Comparison of ENCODE assay signal across 1 cellular context in genomic region chr2:11743531-11743815, GRCh38.
TF ChIP-seq lines count a peak whose summit lies in the region.

No MANE protein-coding gene starts in this region.

TF ChIP-seq in HepG2, 621 proteins besides CTCF, POLR2A, EP300 and RAD21 (continued from another document):
- TF ChIP-seq MIER2 (CRISPR knock-in tag; IDR thresholded peaks at IDR 0.05) (no peak), ZNF329 (CRISPR knock-in tag; IDR thresholded peaks at IDR 0.05; ENCODE audit: low read depth) (no peak), ZNF337 (CRISPR knock-in tag; IDR thresholded peaks at IDR 0.05; ENCODE audit: borderline replicate concordance, low read depth) (no peak), ZNF430 (CRISPR knock-in tag; IDR thresholded peaks at IDR 0.05) (0 out of 2 replicates have a peak, but pooled peaks have one; percentile 51), ZNF777 (CRISPR knock-in tag; IDR thresholded peaks at IDR 0.05) (0 out of 2 replicates have a peak, but pooled peaks have one; percentile 3), FIP1L1 (IDR thresholded peaks at IDR 0.05; ENCODE audit: borderline replicate concordance, insufficient read depth, low read depth, low read length) (no peak), EED (CRISPR knock-in tag; IDR thresholded peaks at IDR 0.05) (0 out of 2 replicates have a peak, but pooled peaks have one; percentile 37), ERF (CRISPR knock-in tag; IDR thresholded peaks at IDR 0.05) (no peak), ZNF629 (CRISPR knock-in tag; conservative IDR thresholded peaks at IDR 0.05) (no peak), ZBTB8A (CRISPR knock-in tag; IDR thresholded peaks at IDR 0.05; ENCODE audit: borderline replicate concordance, low read depth) (no peak), HOXA3 (CRISPR knock-in tag; IDR thresholded peaks at IDR 0.05) (0 out of 2 replicates have a peak, but pooled peaks have one; percentile 9), DMTF1 (CRISPR knock-in tag; IDR thresholded peaks at IDR 0.05) (peak; percentile 22; the same call in 1 of the 2 replicates), TBX2 (CRISPR knock-in tag; IDR thresholded peaks at IDR 0.05; ENCODE audit: borderline replicate concordance) (no peak), ZNF577 (CRISPR knock-in tag; IDR thresholded peaks at IDR 0.05; ENCODE audit: borderline replicate concordance, low read depth) (0 out of 2 replicates have a peak, but pooled peaks have one; percentile 0), ZNF234 (CRISPR knock-in tag; conservative IDR thresholded peaks at IDR 0.05) (no peak), ZFY (CRISPR knock-in tag; IDR thresholded peaks at IDR 0.05) (no peak), ZFP90 (CRISPR knock-in tag; IDR thresholded peaks at IDR 0.05; ENCODE audit: borderline replicate concordance) (no peak), ZNF670 (CRISPR knock-in tag; IDR thresholded peaks at IDR 0.05; ENCODE audit: borderline replicate concordance) (no peak), ZSCAN29 (CRISPR knock-in tag; conservative IDR thresholded peaks at IDR 0.05) (0 out of 2 replicates have a peak, but pooled peaks have one; percentile 2), ZMYM2 (CRISPR knock-in tag; IDR thresholded peaks at IDR 0.05) (no peak)
- TF ChIP-seq, protein P1, sequence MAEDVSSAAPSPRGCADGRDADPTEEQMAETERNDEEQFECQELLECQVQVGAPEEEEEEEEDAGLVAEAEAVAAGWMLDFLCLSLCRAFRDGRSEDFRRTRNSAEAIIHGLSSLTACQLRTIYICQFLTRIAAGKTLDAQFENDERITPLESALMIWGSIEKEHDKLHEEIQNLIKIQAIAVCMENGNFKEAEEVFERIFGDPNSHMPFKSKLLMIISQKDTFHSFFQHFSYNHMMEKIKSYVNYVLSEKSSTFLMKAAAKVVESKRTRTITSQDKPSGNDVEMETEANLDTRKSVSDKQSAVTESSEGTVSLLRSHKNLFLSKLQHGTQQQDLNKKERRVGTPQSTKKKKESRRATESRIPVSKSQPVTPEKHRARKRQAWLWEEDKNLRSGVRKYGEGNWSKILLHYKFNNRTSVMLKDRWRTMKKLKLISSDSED (CRISPR knock-in tag; IDR thresholded peaks at IDR 0.05) = no peak
- TF ChIP-seq, protein P2, sequence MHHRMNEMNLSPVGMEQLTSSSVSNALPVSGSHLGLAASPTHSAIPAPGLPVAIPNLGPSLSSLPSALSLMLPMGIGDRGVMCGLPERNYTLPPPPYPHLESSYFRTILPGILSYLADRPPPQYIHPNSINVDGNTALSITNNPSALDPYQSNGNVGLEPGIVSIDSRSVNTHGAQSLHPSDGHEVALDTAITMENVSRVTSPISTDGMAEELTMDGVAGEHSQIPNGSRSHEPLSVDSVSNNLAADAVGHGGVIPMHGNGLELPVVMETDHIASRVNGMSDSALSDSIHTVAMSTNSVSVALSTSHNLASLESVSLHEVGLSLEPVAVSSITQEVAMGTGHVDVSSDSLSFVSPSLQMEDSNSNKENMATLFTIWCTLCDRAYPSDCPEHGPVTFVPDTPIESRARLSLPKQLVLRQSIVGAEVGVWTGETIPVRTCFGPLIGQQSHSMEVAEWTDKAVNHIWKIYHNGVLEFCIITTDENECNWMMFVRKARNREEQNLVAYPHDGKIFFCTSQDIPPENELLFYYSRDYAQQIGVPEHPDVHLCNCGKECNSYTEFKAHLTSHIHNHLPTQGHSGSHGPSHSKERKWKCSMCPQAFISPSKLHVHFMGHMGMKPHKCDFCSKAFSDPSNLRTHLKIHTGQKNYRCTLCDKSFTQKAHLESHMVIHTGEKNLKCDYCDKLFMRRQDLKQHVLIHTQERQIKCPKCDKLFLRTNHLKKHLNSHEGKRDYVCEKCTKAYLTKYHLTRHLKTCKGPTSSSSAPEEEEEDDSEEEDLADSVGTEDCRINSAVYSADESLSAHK (CRISPR knock-in tag; IDR thresholded peaks at IDR 0.05; ENCODE audit: borderline replicate concordance) = no peak
- TF ChIP-seq, protein P3, sequence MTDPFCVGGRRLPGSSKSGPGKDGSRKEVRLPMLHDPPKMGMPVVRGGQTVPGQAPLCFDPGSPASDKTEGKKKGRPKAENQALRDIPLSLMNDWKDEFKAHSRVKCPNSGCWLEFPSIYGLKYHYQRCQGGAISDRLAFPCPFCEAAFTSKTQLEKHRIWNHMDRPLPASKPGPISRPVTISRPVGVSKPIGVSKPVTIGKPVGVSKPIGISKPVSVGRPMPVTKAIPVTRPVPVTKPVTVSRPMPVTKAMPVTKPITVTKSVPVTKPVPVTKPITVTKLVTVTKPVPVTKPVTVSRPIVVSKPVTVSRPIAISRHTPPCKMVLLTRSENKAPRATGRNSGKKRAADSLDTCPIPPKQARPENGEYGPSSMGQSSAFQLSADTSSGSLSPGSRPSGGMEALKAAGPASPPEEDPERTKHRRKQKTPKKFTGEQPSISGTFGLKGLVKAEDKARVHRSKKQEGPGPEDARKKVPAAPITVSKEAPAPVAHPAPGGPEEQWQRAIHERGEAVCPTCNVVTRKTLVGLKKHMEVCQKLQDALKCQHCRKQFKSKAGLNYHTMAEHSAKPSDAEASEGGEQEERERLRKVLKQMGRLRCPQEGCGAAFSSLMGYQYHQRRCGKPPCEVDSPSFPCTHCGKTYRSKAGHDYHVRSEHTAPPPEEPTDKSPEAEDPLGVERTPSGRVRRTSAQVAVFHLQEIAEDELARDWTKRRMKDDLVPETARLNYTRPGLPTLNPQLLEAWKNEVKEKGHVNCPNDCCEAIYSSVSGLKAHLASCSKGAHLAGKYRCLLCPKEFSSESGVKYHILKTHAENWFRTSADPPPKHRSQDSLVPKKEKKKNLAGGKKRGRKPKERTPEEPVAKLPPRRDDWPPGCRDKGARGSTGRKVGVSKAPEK (CRISPR knock-in tag; IDR thresholded peaks at IDR 0.05; ENCODE audit: borderline replicate concordance) = 0 out of 2 replicates have a peak, but pooled peaks have one; percentile 2
